In genomic region chr1:17544951-17545350, GRCh38 we compare ENCODE assay signal across 14 cellular contexts. TPM values are rescaled to one million over a fixed set of nuclear protein-coding genes. Genes with fewer than 3 reads are reported as not detected.
DNase-seq lines count a peak whose midpoint lies in the region; TF ChIP-seq lines count a peak whose summit lies in the region.
"Had no signal": no experiment of that assay in that cellular context is flagged by ENCODE, and none has a peak within 500 bp of the region (broad histone marks: within the 10 kb centered on the region; RNA-seq: fewer than 3 reads in every experiment).

No MANE protein-coding gene starts in this region.

- peak; percentile 65 for DNase-seq in fibroblast of peridontal ligament (ENCODE audit: extremely low read depth)
- no peak for DNase-seq in neural crest cell (ENCODE audit: low read depth, low spot score)
- DNase-seq in AG08395 (ENCODE audit: low spot score): no peak
- DNase-seq in stimulated activated naive CD4-positive, alpha-beta T cell treated with Interleukin-2 at 50 U/mL for 16 hours (lab: John Stamatoyannopoulos, UW): no peak
- DNase-seq in NCI-H2029 treated with DMSO at 0.1 percent for 48 hours (lab: John Stamatoyannopoulos, UW): no peak
- no peak for DNase-seq in activated CD4-positive, alpha-beta T cell treated with anti-CD3 and anti-CD28 coated beads for 48 hours
- DNase-seq: activated CD8-positive, alpha-beta memory T cell treated with anti-CD3 and anti-CD28 coated beads for 24 hours; activated naive CD4-positive, alpha-beta T cell treated with Interleukin-2 at 50 U/mL for 16 hours; CD8-positive, alpha-beta memory T cell; mesendoderm; SJCRH30; stimulated activated CD4-positive, alpha-beta T cell treated with anti-CD3 and anti-CD28 coated beads, Interleukin-2, amount 100 ng/mL, for 24 hours had no signal

- H3K4me3 ChIP-seq in WI38 (ENCODE audit: low read depth, low read length): peak overlapping the region; percentile 9; the same call in 1 of the 2 replicates
- H3K4me3 ChIP-seq: prostate gland, SJCRH30 had no signal

- H3K4me1 Mint-ChIP-seq in neural crest cell: peaks cover 56% of the 10 kb centered on the region

- no peaks in the 10 kb centered on the region for H3K27me3 Mint-ChIP-seq in neural crest cell (ENCODE audit: low read depth)

- H3K36me3 Mint-ChIP-seq in neural crest cell (ENCODE audit: low read depth): no peaks in the 10 kb centered on the region
- H3K36me3 Mint-ChIP-seq: CD8-positive, alpha-beta memory T cell had no signal

- TF ChIP-seq CTCF in WI38 (IDR thresholded peaks at IDR 0.05; ENCODE audit: low read depth, low read length) (no peak), neural crest cell (conservative IDR thresholded peaks at IDR 0.05) (no peak)

- H3K27ac Mint-ChIP-seq in neural crest cell (ENCODE audit: unreplicated experiment): peak overlapping the region; percentile 97
- H3K27ac Mint-ChIP-seq: CD8-positive, alpha-beta memory T cell had no signal

- H3K4me3 Mint-ChIP-seq in neural crest cell: no peak overlapping the region
- H3K4me3 Mint-ChIP-seq: CD8-positive, alpha-beta memory T cell had no signal

- H3K9me3 Mint-ChIP-seq in neural crest cell: no peaks in the 10 kb centered on the region

RNA-seq across cellular contexts. Expression of gene ARHGEF10L, which starts 5.5 kb away (rescaled TPM):
- total RNA-seq in neural crest cell: 20.4 and 22.2 TPM in 2 replicates
